8 cellular contexts compared by ENCODE assay signal in the genomic region with DNA sequence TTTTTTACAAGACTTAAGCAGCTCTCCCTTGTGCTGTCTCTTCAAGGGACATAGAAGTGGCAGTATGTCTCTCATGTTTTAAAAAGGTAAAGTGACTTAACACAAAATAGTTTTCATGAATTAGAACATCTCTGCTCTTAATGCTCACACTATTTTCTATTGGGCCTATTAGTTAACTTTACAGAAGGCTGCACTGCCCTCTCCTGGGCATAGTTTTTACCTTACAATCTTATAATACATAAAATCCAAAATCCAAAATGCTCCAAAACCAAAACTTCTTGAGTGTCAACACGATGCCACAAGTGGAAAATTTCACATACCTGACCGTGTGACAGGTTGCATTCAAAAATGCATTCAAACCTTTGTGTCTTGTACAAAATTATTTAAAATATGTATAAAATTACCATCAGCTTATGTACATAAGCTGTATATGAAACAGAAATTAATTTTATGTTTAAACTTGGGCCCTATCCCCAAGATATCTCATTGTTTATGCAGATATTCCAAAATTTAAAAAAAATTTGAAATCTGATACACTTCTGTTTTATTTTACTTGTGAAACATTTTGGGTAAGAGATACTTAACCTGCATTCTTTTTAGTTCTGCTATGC. TPM values are rescaled to one million over a fixed set of nuclear protein-coding genes. Genes with fewer than 3 reads are reported as not detected.
DNase-seq lines count a peak whose midpoint lies in the region; ATAC-seq and TF ChIP-seq lines count a peak whose summit lies in the region.

No MANE protein-coding gene starts in this region.

- CTCF ChIA-PET in BJ (lab: Yijun Ruan, JAX) = interaction anchor here (0.6 to 10.1 kb wide), 28 partner anchors 9 to 1099 kb away, joined by 3 to 192 read pairs (median 5); a partner anchor contains a TSS

- POLR2A ChIA-PET in BJ (lab: Charles Lee) = no interaction called here

- H3K9me3 Mint-ChIP-seq in brain = no peaks in the 10 kb centered on the region
- no peaks in the 10 kb centered on the region for H3K9me3 Mint-ChIP-seq in stimulated activated naive B cell treated with anti-CD40 and anti-IgM and Interleukin-4, amounts not matched to agents 10 μg/mL and 1 μg/mL and 100 μg/mL, for 72 hours

- H3K36me3 Mint-ChIP-seq in brain = no peaks in the 10 kb centered on the region
- H3K36me3 Mint-ChIP-seq in stimulated activated naive B cell treated with anti-CD40 and anti-IgM and Interleukin-4, amounts not matched to agents 10 μg/mL and 1 μg/mL and 100 μg/mL, for 72 hours = peaks cover 8 to 17% of the 10 kb centered on the region in 2 donors

- peak; percentile 51 for TF ChIP-seq CTCF in BJ (IDR thresholded peaks at IDR 0.05; ENCODE audit: insufficient read depth, low read depth, low read length)
- peak; percentile 87 to 90 for TF ChIP-seq CTCF in brain (conservative IDR thresholded peaks at IDR 0.05)

- H3K4me1 Mint-ChIP-seq in brain = peaks cover 24% of the 10 kb centered on the region
- peaks cover 8 to 16% of the 10 kb centered on the region in 2 donors for H3K4me1 Mint-ChIP-seq in stimulated activated naive B cell treated with anti-CD40 and anti-IgM and Interleukin-4, amounts not matched to agents 10 μg/mL and 1 μg/mL and 100 μg/mL, for 72 hours

- H3K36me3 ChIP-seq in BJ (ENCODE audit: control insufficient read depth, insufficient read depth, low read length) = no peaks in the 10 kb centered on the region

- H3K4me3 ChIP-seq in BJ (ENCODE audit: low read depth, low read length) = no peak overlapping the region

- DNase-seq in BJ (ENCODE audit: low read depth) = no peak
- peak; percentile 48 to 81 for DNase-seq in Kasumi-1 (lab: John Stamatoyannopoulos, UW)
- DNase-seq in T-helper 1 cell = peak in 4 of 5 donors; percentile 27 to 57 (median 47)
- peak; percentile 66 for DNase-seq in left kidney (ENCODE audit: low read depth, low spot score)
- peak; percentile 11 for DNase-seq in stimulated activated naive B cell treated with anti-CD40 and anti-IgM and Interleukin-4, amounts not matched to agents 10 μg/mL and 1 μg/mL and 100 μg/mL, for 72 hours

- H3K27me3 ChIP-seq in BJ (ENCODE audit: control insufficient read depth, insufficient read depth, low read length) = no peaks in the 10 kb centered on the region

- no peaks in the 10 kb centered on the region for H3K27me3 Mint-ChIP-seq in brain
- no peaks in the 10 kb centered on the region for H3K27me3 Mint-ChIP-seq in stimulated activated naive B cell treated with anti-CD40 and anti-IgM and Interleukin-4, amounts not matched to agents 10 μg/mL and 1 μg/mL and 100 μg/mL, for 72 hours

- ATAC-seq in GM18873 (IDR thresholded peaks at IDR 0.05; ENCODE audit: low FRiP score, unreplicated experiment) (peak; percentile 57), HG03469 (IDR thresholded peaks at IDR 0.05; ENCODE audit: unreplicated experiment) (no peak)
- ATAC-seq in stimulated activated naive B cell treated with anti-CD40 and anti-IgM and Interleukin-4, amounts not matched to agents 10 μg/mL and 1 μg/mL and 100 μg/mL, for 72 hours (replicated peaks) = peak; percentile 59 to 67

- H3K27ac Mint-ChIP-seq in brain = no peak overlapping the region
- H3K27ac Mint-ChIP-seq in stimulated activated naive B cell treated with anti-CD40 and anti-IgM and Interleukin-4, amounts not matched to agents 10 μg/mL and 1 μg/mL and 100 μg/mL, for 72 hours = no peak overlapping the region

- H3K4me3 Mint-ChIP-seq in brain = no peak overlapping the region
- no peak overlapping the region for H3K4me3 Mint-ChIP-seq in stimulated activated naive B cell treated with anti-CD40 and anti-IgM and Interleukin-4, amounts not matched to agents 10 μg/mL and 1 μg/mL and 100 μg/mL, for 72 hours

RNA-seq across cellular contexts. Expression of a gene that starts 25.8 kb away (rescaled TPM):
- polyA plus RNA-seq in BJ (2011; rRNA removed) (93.2 and 108 TPM in 2 replicates), brain (ENCODE audit: insufficient read depth, low read depth, low replicate concordance) (9.4 TPM)
- 44.0 and 58.5 TPM in 2 replicates for polyA minus RNA-seq in BJ (2011; rRNA and poly(A)+ RNA removed)
